In genomic region chr7:137942459-137943115, GRCh38 we compare ENCODE assay signal across 1 cellular context.
TF ChIP-seq lines count a peak whose summit lies in the region.

No MANE protein-coding gene starts in this region.

TF ChIP-seq in WTC11, 78 proteins besides CTCF, POLR2A, EP300 and RAD21 (continued from another document):
- TF ChIP-seq STAT6 (CRISPR knock-in tag; conservative IDR thresholded peaks at IDR 0.05; ENCODE audit: low read depth) (no peak), RORB (CRISPR knock-in tag; IDR thresholded peaks at IDR 0.05) (no peak), IRF2 (CRISPR knock-in tag; IDR thresholded peaks at IDR 0.05; ENCODE audit: borderline replicate concordance, low read depth) (no peak)
- TF ChIP-seq, protein P1, sequence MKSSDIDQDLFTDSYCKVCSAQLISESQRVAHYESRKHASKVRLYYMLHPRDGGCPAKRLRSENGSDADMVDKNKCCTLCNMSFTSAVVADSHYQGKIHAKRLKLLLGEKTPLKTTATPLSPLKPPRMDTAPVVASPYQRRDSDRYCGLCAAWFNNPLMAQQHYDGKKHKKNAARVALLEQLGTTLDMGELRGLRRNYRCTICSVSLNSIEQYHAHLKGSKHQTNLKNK (CRISPR knock-in tag; IDR thresholded peaks at IDR 0.05), result no peak
TF ChIP-seq in WTC11: peak in this region for 0.
